Comparison of ENCODE assay signal across 33 cellular contexts in genomic region chr2:175679728-175680127, GRCh38.
"Had no signal": no experiment of that assay in that cellular context is flagged by ENCODE, and none has a peak within 500 bp of the region (broad histone marks: within the 10 kb centered on the region; RNA-seq: fewer than 3 reads in every experiment).

No MANE protein-coding gene starts in this region.

- H2AFZ ChIP-seq: PC-9 had no signal

- H3K4me2 ChIP-seq: PC-9 had no signal

- FAIRE-seq: RCC 7860 had no signal

- DNase-seq: NCI-H1048, NCI-H1092 treated with DMSO at 0.1 percent for 48 hours, NCI-H1105 treated with DMSO at 0.1 percent for 48 hours, NCI-H1417, NCI-H1436, NCI-H146, NCI-H1694, NCI-H187, NCI-H1930, NCI-H2029 treated with DMSO at 0.1 percent for 48 hours, NCI-H2081 treated with DMSO at 0.1 percent for 48 hours, NCI-H2107, NCI-H2171, NCI-H226, NCI-H446 treated with DMSO at 0.1 percent for 48 hours, NCI-H510A, NCI-H524, NCI-H526, NCI-H69, NCI-H748 treated with DMSO at 0.1 percent for 48 hours, NCI-H82, PC-9, SHP77, SIG-M5, SJCRH30, SW 1271, T-helper 1 cell had no signal

- H3K27ac ChIP-seq: PC-9, RWPE1, SJCRH30, SK-N-MC had no signal

- H3K9me3 ChIP-seq: SJCRH30 had no signal

- ATAC-seq: Panc1, Right ventricle myocardium inferior, SK-N-SH treated with all-trans-retinoic acid at 6 μM for 48 hours had no signal

- H3K36me3 ChIP-seq: SJCRH30 had no signal

- H3K27me3 ChIP-seq: SJCRH30 had no signal

- H3K4me3 ChIP-seq: PC-9, SJCRH30, SK-N-MC had no signal

- H3K4me1 ChIP-seq: SJCRH30 had no signal
